Comparison of ENCODE assay signal across 8 cellular contexts in genomic region chr15:66774001-66774814, GRCh38.
DNase-seq lines count a peak whose midpoint lies in the region.

No MANE protein-coding gene starts in this region.

- peak; percentile 67 for DNase-seq in NCI-H1436 (lab: John Stamatoyannopoulos, UW)
- DNase-seq in NCI-H1436 treated with DMSO at 0.1 percent for 48 hours (lab: John Stamatoyannopoulos, UW): no peak
- peak; percentile 25 for DNase-seq in NCI-H1092 treated with DMSO at 0.1 percent for 48 hours (lab: John Stamatoyannopoulos, UW)
- peak; percentile 78 for DNase-seq in UCSD-AML1 (lab: John Stamatoyannopoulos, UW; ENCODE audit: unreplicated experiment)
- peak; percentile 30 for DNase-seq in cerebellum (ENCODE audit: low spot score)
- DNase-seq in kidney glomerular epithelial cell (lab: John Stamatoyannopoulos, UW): peak; percentile 81
- peak; percentile 7 to 34 for DNase-seq in stimulated activated CD4-positive, alpha-beta T cell treated with anti-CD3 and anti-CD28 coated beads, Interleukin-15, amount 100 ng/mL, for 48 hours (ENCODE audit: low read depth in 2 of 2)
- DNase-seq in OCI-M2 (lab: John Stamatoyannopoulos, UW; ENCODE audit: unreplicated experiment): no peak

Comparison
In these comparisons a context has a peak if more than half of its experiments do, and no peak if none do; other contexts are left out.
1. DNase-seq: peak in NCI-H1436 (single experiment), NCI-H1092 treated with DMSO at 0.1 percent for 48 hours (single experiment), UCSD-AML1 (single experiment), cerebellum (single experiment), kidney glomerular epithelial cell (single experiment) and stimulated activated CD4-positive, alpha-beta T cell treated with anti-CD3 and anti-CD28 coated beads, Interleukin-15, amount 100 ng/mL, for 48 hours (2 of 2); none in NCI-H1436 treated with DMSO at 0.1 percent for 48 hours (single experiment) and OCI-M2 (single experiment).